In genomic region chr6:149371154-149371553, GRCh38 we compare ENCODE assay signal across 1 cellular context.
TF ChIP-seq lines count a peak whose summit lies in the region.

No MANE protein-coding gene starts in this region.

TF ChIP-seq in HepG2, 621 proteins besides CTCF, POLR2A, EP300 and RAD21:
- TF ChIP-seq SETDB1 (CRISPR knock-in tag; IDR thresholded peaks at IDR 0.05; ENCODE audit: borderline replicate concordance) (no peak), SALL2 (CRISPR knock-in tag; IDR thresholded peaks at IDR 0.05) (no peak), SP140L (CRISPR knock-in tag; IDR thresholded peaks at IDR 0.05; ENCODE audit: borderline replicate concordance) (no peak), GABPB1 (CRISPR knock-in tag; IDR thresholded peaks at IDR 0.05) (no peak), TCF7 (IDR thresholded peaks at IDR 0.05; ENCODE audit: low read depth) (no peak), SIN3A (IDR thresholded peaks at IDR 0.05; ENCODE audit: borderline replicate concordance, low read depth, low read length) (no peak), FLYWCH1 (CRISPR knock-in tag; IDR thresholded peaks at IDR 0.05) (no peak), U2AF2 (IDR thresholded peaks at IDR 0.05; ENCODE audit: low read depth, low read length) (no peak), ZSCAN29 (CRISPR knock-in tag; conservative IDR thresholded peaks at IDR 0.05) (no peak), HNF4A (CRISPR knock-in tag; IDR thresholded peaks at IDR 0.05) (no peak), HCFC1 (IDR thresholded peaks at IDR 0.05; ENCODE audit: low read depth, low read length) (no peak), RFXAP (CRISPR knock-in tag; IDR thresholded peaks at IDR 0.05; ENCODE audit: borderline replicate concordance) (no peak), ZNF24 (IDR thresholded peaks at IDR 0.05) (no peak), THAP9 (CRISPR knock-in tag; IDR thresholded peaks at IDR 0.05; ENCODE audit: borderline replicate concordance) (no peak), RBAK (CRISPR knock-in tag; IDR thresholded peaks at IDR 0.05) (no peak), ZFP1 (CRISPR knock-in tag; IDR thresholded peaks at IDR 0.05) (no peak), ZNF879 (CRISPR knock-in tag; IDR thresholded peaks at IDR 0.05) (no peak), HMGA1 (CRISPR knock-in tag; conservative IDR thresholded peaks at IDR 0.05) (no peak), HNF1B (CRISPR knock-in tag; IDR thresholded peaks at IDR 0.05) (no peak)
- TF ChIP-seq, protein P1, sequence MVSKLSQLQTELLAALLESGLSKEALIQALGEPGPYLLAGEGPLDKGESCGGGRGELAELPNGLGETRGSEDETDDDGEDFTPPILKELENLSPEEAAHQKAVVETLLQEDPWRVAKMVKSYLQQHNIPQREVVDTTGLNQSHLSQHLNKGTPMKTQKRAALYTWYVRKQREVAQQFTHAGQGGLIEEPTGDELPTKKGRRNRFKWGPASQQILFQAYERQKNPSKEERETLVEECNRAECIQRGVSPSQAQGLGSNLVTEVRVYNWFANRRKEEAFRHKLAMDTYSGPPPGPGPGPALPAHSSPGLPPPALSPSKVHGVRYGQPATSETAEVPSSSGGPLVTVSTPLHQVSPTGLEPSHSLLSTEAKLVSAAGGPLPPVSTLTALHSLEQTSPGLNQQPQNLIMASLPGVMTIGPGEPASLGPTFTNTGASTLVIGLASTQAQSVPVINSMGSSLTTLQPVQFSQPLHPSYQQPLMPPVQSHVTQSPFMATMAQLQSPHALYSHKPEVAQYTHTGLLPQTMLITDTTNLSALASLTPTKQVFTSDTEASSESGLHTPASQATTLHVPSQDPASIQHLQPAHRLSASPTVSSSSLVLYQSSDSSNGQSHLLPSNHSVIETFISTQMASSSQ (IDR thresholded peaks at IDR 0.05; ENCODE audit: low read depth) = no peak
- TF ChIP-seq, protein P1 (CRISPR knock-in tag; IDR thresholded peaks at IDR 0.05; ENCODE audit: borderline replicate concordance) = no peak
